ENCODE assay signal across 29 cellular contexts in genomic region chr2:218819103-218819502, GRCh38. TPM values are rescaled to one million over a fixed set of nuclear protein-coding genes. Genes with fewer than 3 reads are reported as not detected.
"Had no signal": no experiment of that assay in that cellular context is flagged by ENCODE, and none has a peak within 500 bp of the region (broad histone marks: within the 10 kb centered on the region; RNA-seq: fewer than 3 reads in every experiment).

No MANE protein-coding gene starts in this region.

- H3K4me3 ChIP-seq: K562 had no signal

- H3K27ac Mint-ChIP-seq: activated CD8-positive, alpha-beta T cell treated with anti-CD3 and anti-CD28 coated beads, Interleukin-2, amount 10 ng/mL, durations not matched to agents 7 days and 5 days; activated naive CD4-positive, alpha-beta T cell treated with anti-CD3 and anti-CD28 coated beads for 36 hours; activated naive CD8-positive, alpha-beta T cell; brain; T-helper 1 cell treated with Interleukin-12 subunit alpha and Interleukin-12 subunit beta and Interleukin-4 antibody, amounts not matched to agents 30 μg/mL and 1 μg/mL, for 36 hours; WTC11 had no signal

- H3K4me3 Mint-ChIP-seq: activated CD8-positive, alpha-beta T cell treated with anti-CD3 and anti-CD28 coated beads, Interleukin-2, amount 10 ng/mL, durations not matched to agents 7 days and 5 days; activated naive CD4-positive, alpha-beta T cell treated with anti-CD3 and anti-CD28 coated beads for 36 hours; activated naive CD8-positive, alpha-beta T cell; activated T-cell treated with anti-CD3 and anti-CD28 coated beads, Interleukin-2, amount 50 U/mL, for 4 hours; brain; T-helper 1 cell treated with Interleukin-12 subunit alpha and Interleukin-12 subunit beta and Interleukin-4 antibody, amounts not matched to agents 30 μg/mL and 1 μg/mL, for 36 hours; WTC11 had no signal

- ATAC-seq: activated CD8-positive, alpha-beta T cell treated with anti-CD3 and anti-CD28 coated beads, Interleukin-2, amount 10 ng/mL, durations not matched to agents 7 days and 5 days; activated T-cell treated with anti-CD3 and anti-CD28 coated beads, Interleukin-2, amount 50 U/mL, for 4 hours; K562; PC-3; WTC11 had no signal

- H3K36me3 Mint-ChIP-seq: activated naive CD8-positive, alpha-beta T cell; brain; WTC11 had no signal

- H3K9me3 Mint-ChIP-seq: activated naive CD4-positive, alpha-beta T cell treated with anti-CD3 and anti-CD28 coated beads for 36 hours; activated T-cell treated with anti-CD3 and anti-CD28 coated beads, Interleukin-2, amount 50 U/mL, for 4 hours; T-helper 1 cell treated with Interleukin-12 subunit alpha and Interleukin-12 subunit beta and Interleukin-4 antibody, amounts not matched to agents 30 μg/mL and 1 μg/mL, for 36 hours; WTC11 had no signal

- DNase-seq: activated CD4-positive, alpha-beta T cell treated with anti-CD3 and anti-CD28 coated beads for 48 hours; activated CD4-positive, alpha-beta T cell treated with anti-CD3 and anti-CD28 coated beads, Interleukin-2, amount 50 U/mL, for 4 hours; activated CD4-positive, CD25-positive, alpha-beta regulatory T cell treated with anti-CD3 and anti-CD28 coated beads, Interleukin-2, amount 50 U/mL, for 72 hours; activated CD8-positive, alpha-beta T cell treated with anti-CD3 and anti-CD28 coated beads, Interleukin-2, amount 10 ng/mL, durations not matched to agents 7 days and 5 days; activated effector memory CD4-positive, alpha-beta T cell treated with anti-CD3 and anti-CD28 coated beads, Interleukin-2, amount 50 U/mL, for 16 hours; activated naive CD4-positive, alpha-beta T cell treated with anti-CD3 and anti-CD28 coated beads for 36 hours; activated T-cell treated with anti-CD3 and anti-CD28 coated beads, Interleukin-2, amount 50 U/mL, for 4 hours; amygdala; Karpas-422; MM.1S; NCI-H1092; NCI-H1417; NCI-H2029; NCI-H2107; NCI-H2171 treated with DMSO at 0.1 percent for 48 hours; NCI-H226; NCI-H526; NCI-H774; NK-92 treated with Interleukin-12 subunit alpha and Interleukin-12 subunit beta, amount 100 ng/mL, for 24 hours; PC-3; SHP77 had no signal

RNA-seq across cellular contexts. Expression of gene PRKAG3, which starts 12.5 kb away (rescaled TPM):
- total RNA-seq: activated CD8-positive, alpha-beta T cell treated with anti-CD3 and anti-CD28 coated beads, Interleukin-2, amount 10 ng/mL, durations not matched to agents 7 days and 5 days; activated naive CD4-positive, alpha-beta T cell treated with anti-CD3 and anti-CD28 coated beads for 36 hours; activated T-cell treated with anti-CD3 and anti-CD28 coated beads, Interleukin-2, amount 50 U/mL, for 4 hours; astrocyte; K562; NCI-H460; PC-3; SK-MEL-5; WTC11 had no signal
- polyA plus RNA-seq: K562 had no signal

RNA-seq across cellular contexts. Expression of gene CYP27A1, which starts 37.2 kb away (rescaled TPM):
- total RNA-seq: activated CD8-positive, alpha-beta T cell treated with anti-CD3 and anti-CD28 coated beads, Interleukin-2, amount 10 ng/mL, durations not matched to agents 7 days and 5 days; activated naive CD4-positive, alpha-beta T cell treated with anti-CD3 and anti-CD28 coated beads for 36 hours; NCI-H460 had no signal
- polyA plus RNA-seq: K562 had no signal

RNA-seq across cellular contexts. Expression of gene WNT6, which starts 40.5 kb away (rescaled TPM):
- total RNA-seq: activated CD8-positive, alpha-beta T cell treated with anti-CD3 and anti-CD28 coated beads, Interleukin-2, amount 10 ng/mL, durations not matched to agents 7 days and 5 days; activated naive CD4-positive, alpha-beta T cell treated with anti-CD3 and anti-CD28 coated beads for 36 hours; K562; NCI-H460; PC-3; SK-MEL-5; WTC11 had no signal
- polyA plus RNA-seq: K562 had no signal
